1 cellular context compared by ENCODE assay signal in genomic region chr5:151622367-151623097, GRCh38.
TF ChIP-seq lines count a peak whose summit lies in the region.

No MANE protein-coding gene starts in this region.

TF ChIP-seq in SK-N-SH, 30 proteins besides CTCF, POLR2A, EP300 and RAD21 (continued from another document):
- TF ChIP-seq, protein P1, sequence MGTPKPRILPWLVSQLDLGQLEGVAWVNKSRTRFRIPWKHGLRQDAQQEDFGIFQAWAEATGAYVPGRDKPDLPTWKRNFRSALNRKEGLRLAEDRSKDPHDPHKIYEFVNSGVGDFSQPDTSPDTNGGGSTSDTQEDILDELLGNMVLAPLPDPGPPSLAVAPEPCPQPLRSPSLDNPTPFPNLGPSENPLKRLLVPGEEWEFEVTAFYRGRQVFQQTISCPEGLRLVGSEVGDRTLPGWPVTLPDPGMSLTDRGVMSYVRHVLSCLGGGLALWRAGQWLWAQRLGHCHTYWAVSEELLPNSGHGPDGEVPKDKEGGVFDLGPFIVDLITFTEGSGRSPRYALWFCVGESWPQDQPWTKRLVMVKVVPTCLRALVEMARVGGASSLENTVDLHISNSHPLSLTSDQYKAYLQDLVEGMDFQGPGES (IDR thresholded peaks at IDR 0.05; ENCODE audit: low read depth, low read length), result no peak
